Comparison of ENCODE assay signal across 8 cellular contexts in genomic region chr7:135801045-135801693, GRCh38. TPM values are rescaled to one million over a fixed set of nuclear protein-coding genes. Genes with fewer than 3 reads are reported as not detected.
DNase-seq lines count a peak whose midpoint lies in the region; ATAC-seq, FAIRE-seq and TF ChIP-seq lines count a peak whose summit lies in the region.

No MANE protein-coding gene starts in this region.

- TF ChIP-seq RAD21 in HepG2 (CRISPR knock-in tag; IDR thresholded peaks at IDR 0.05): peak; percentile 74; the same call in 1 of the 2 replicates

- BruUV-seq in HepG2 (replicated peaks; lab: Mats Ljungman, UMichigan): no TSS peak

- H3K4me2 ChIP-seq in GM23248 (ENCODE audit: unreplicated experiment): peak overlapping the region; percentile 54
- H3K4me2 ChIP-seq in HepG2 (ENCODE audit: low read depth, low read length): 0 out of 2 replicates have a peak overlapping the region, but pooled peaks have one; percentile 19

- no peaks in the 10 kb centered on the region for H3K27me3 ChIP-seq in GM23248 (replicated peaks; ENCODE audit: insufficient read depth)
- H3K27me3 ChIP-seq in HepG2 (ENCODE audit: control insufficient read depth in 1 of 2, insufficient read depth in 2 of 2, low read length in 2 of 2): peaks cover 0 to 3% of the 10 kb centered on the region in 2 experiments; a peak in 2 of 5 replicates
- H3K27me3 ChIP-seq in tibial artery: no peaks in the 10 kb centered on the region

- H3K9me2 ChIP-seq in GM23248 (ENCODE audit: insufficient read depth): no peaks in the 10 kb centered on the region

- DNase-seq in stimulated activated CD4-positive, alpha-beta T cell treated with anti-CD3 and anti-CD28 coated beads, Interleukin-2, amount 100 ng/mL, for 48 hours: peak; percentile 13 to 32
- no peak for DNase-seq in stimulated activated CD4-positive, alpha-beta T cell treated with anti-CD3 and anti-CD28 coated beads, Interleukin-12 subunit alpha, Interleukin-12 subunit beta, amount 100 ng/mL, for 4 hours
- DNase-seq in GM23248: peak; percentile 83
- DNase-seq in M059J (ENCODE audit: low read depth): peak; percentile 72
- peak; percentile 76 for DNase-seq in RPMI8226
- DNase-seq in coronary artery (ENCODE audit: low spot score): no peak
- peak; percentile 65 for DNase-seq in HepG2 (ENCODE audit: low spot score)
- no peak for DNase-seq in tibial artery

- intact Hi-C loops in HepG2 (cut with micrococcal nuclease; ENCODE audit: unreplicated experiment): loop anchor here (1.0 to 5.0 kb wide), 2 partner anchors 208 to 886 kb away; no protein-coding TSS in a partner anchor
- intact Hi-C loops in tibial artery (cut with DNase I; ENCODE audit: low total_unique reads): loop anchor here (5.0 kb wide), 1 partner anchor 206 kb away; no protein-coding TSS in a partner anchor

- H3K9me3 ChIP-seq in GM23248 (ENCODE audit: low read depth) (no peaks in the 10 kb centered on the region), HepG2 (ENCODE audit: low read length) (no peaks in the 10 kb centered on the region), tibial artery (no peaks in the 10 kb centered on the region)

- H3K4me3 ChIP-seq in GM23248 (0 out of 2 replicates have a peak overlapping the region, but pooled peaks have one; percentile 31), coronary artery (peak overlapping the region; percentile 57), HepG2 (replicated peaks in 1 of 3; ENCODE audit: insufficient read depth in 1 of 3, low read depth in 2 of 3, low read length in 3 of 3) (no peak overlapping the region), tibial artery (peak overlapping the region; percentile 5 to 17)

- H4K20me1 ChIP-seq in GM23248 (ENCODE audit: insufficient read depth): no peaks in the 10 kb centered on the region
- no peaks in the 10 kb centered on the region for H4K20me1 ChIP-seq in HepG2 (ENCODE audit: insufficient read depth, low read length)

- no peak overlapping the region for H3K27ac ChIP-seq in GM23248
- peak overlapping the region; percentile 54 to 68 for H3K27ac ChIP-seq in coronary artery
- no peak overlapping the region for H3K27ac ChIP-seq in HepG2 (ENCODE audit: extremely low read length, insufficient read depth, low read length)
- H3K27ac ChIP-seq in tibial artery: peak overlapping the region; percentile 36 to 46

- TF ChIP-seq EP300 in HepG2 (IDR thresholded peaks at IDR 0.05; ENCODE audit: low read depth in 2 of 2, low read length in 2 of 2) (no peak), HepG2 (CRISPR knock-in tag; IDR thresholded peaks at IDR 0.05; ENCODE audit: borderline replicate concordance) (no peak)

- no peaks in the 10 kb centered on the region; the same call in 1 of the 2 replicates for H3F3A ChIP-seq in GM23248 (ENCODE audit: insufficient read depth)

- peak; percentile 58 for TF ChIP-seq CTCF in coronary artery (IDR thresholded peaks at IDR 0.05)
- peak; percentile 90 for TF ChIP-seq CTCF in HepG2 (CRISPR knock-in tag; IDR thresholded peaks at IDR 0.05)
- TF ChIP-seq CTCF in tibial artery (IDR thresholded peaks at IDR 0.05): peak; percentile 76 to 77

- 16 to 24% methylated on average over 14 to 16 of the region's 16 CpGs for WGBS in GM23248 (ENCODE audit: low coverage in 1 of 2, low lambda C conversion rate in 2 of 2, missing lambda C conversion rate in 2 of 2), 2 experiments
- 31% methylated on average over 16 of the region's 16 CpGs for WGBS in HepG2 (ENCODE audit: low lambda C conversion rate)

- H3K79me2 ChIP-seq in GM23248 (ENCODE audit: insufficient read depth) (no peaks in the 10 kb centered on the region), HepG2 (ENCODE audit: insufficient read depth, low read length) (no peaks in the 10 kb centered on the region)

- FAIRE-seq in HepG2 (lab: Jason Lieb, UNC): peak; percentile 93

- peak overlapping the region; percentile 54 for H3K9ac ChIP-seq in GM23248
- H3K9ac ChIP-seq in HepG2 (ENCODE audit: insufficient read depth, low read depth, low read length): no peak overlapping the region

- H2AFZ ChIP-seq in GM23248 (peak overlapping the region; percentile 90), HepG2 (ENCODE audit: low read length) (no peak overlapping the region)

- in situ Hi-C loops in GM23248 (cut with MboI): loop anchor here (5.0 kb wide), 1 partner anchor 206 kb away; no protein-coding TSS in a partner anchor
- in situ Hi-C loops in HepG2 (cut with HindIII; ENCODE audit: extremely low pct_ligation_motif_present, low pct_unique_long_range_greater_than_20kb): loop anchor here (5.0 kb wide), 1 partner anchor 206 kb away; no protein-coding TSS in a partner anchor

- ATAC-seq in HepG2: peak; percentile 92

- no peak for TF ChIP-seq POLR2A in HepG2 (IDR thresholded peaks at IDR 0.05; ENCODE audit: insufficient read depth in 1 of 2, low read depth in 2 of 2, low read length in 2 of 2)

- H3K36me3 ChIP-seq in GM23248 (ENCODE audit: low read depth) (no peaks in the 10 kb centered on the region), HepG2 (replicated peaks in 1 of 2; ENCODE audit: control insufficient read depth in 1 of 2, insufficient read depth in 2 of 2, low read length in 2 of 2) (no peaks in the 10 kb centered on the region), tibial artery (no peaks in the 10 kb centered on the region)

- CTCF ChIA-PET in HepG2 (lab: Yijun Ruan, JAX; ENCODE audit: low intra/inter-chr PET ratio, low total read pairs): interaction anchor here (3.5 kb wide), 1 partner anchor 207 kb away, joined by 51 read pairs; no protein-coding TSS in a partner anchor

- POLR2A ChIA-PET in HepG2 (lab: Yijun Ruan, JAX): no interaction called here

- H3K4me1 ChIP-seq in GM23248 (ENCODE audit: insufficient read depth) (peaks cover 3% of the 10 kb centered on the region), HepG2 (ENCODE audit: insufficient read depth, low read length) (no peaks in the 10 kb centered on the region), tibial artery (peaks cover 0 to 24% (median 4%) of the 10 kb centered on the region in 4 donors)

TF ChIP-seq in HepG2, 621 proteins besides CTCF, POLR2A, EP300 and RAD21 (continues in another document):
- TF ChIP-seq FOXA1 (IDR thresholded peaks at IDR 0.05) (no peak), FOXA1 (CRISPR knock-in tag; IDR thresholded peaks at IDR 0.05) (peak; percentile 30; the same call in 1 of the 2 replicates), SMC3 (IDR thresholded peaks at IDR 0.05; ENCODE audit: low read length) (peak; percentile 88), NR2F2 (IDR thresholded peaks at IDR 0.05; ENCODE audit: borderline replicate concordance, low read depth) (peak; percentile 41; the same call in 1 of the 2 replicates), ONECUT2 (CRISPR knock-in tag; IDR thresholded peaks at IDR 0.05) (peak; percentile 70), CEBPG (CRISPR knock-in tag; IDR thresholded peaks at IDR 0.05) (0 out of 2 replicates have a peak, but pooled peaks have one; percentile 15), RXRB (CRISPR knock-in tag; IDR thresholded peaks at IDR 0.05; ENCODE audit: borderline replicate concordance) (peak; percentile 30; the same call in 1 of the 2 replicates), FOXA3 (CRISPR knock-in tag; IDR thresholded peaks at IDR 0.05) (peak; percentile 57), FOXK2 (IDR thresholded peaks at IDR 0.05) (no peak)
- TF ChIP-seq, protein P1, sequence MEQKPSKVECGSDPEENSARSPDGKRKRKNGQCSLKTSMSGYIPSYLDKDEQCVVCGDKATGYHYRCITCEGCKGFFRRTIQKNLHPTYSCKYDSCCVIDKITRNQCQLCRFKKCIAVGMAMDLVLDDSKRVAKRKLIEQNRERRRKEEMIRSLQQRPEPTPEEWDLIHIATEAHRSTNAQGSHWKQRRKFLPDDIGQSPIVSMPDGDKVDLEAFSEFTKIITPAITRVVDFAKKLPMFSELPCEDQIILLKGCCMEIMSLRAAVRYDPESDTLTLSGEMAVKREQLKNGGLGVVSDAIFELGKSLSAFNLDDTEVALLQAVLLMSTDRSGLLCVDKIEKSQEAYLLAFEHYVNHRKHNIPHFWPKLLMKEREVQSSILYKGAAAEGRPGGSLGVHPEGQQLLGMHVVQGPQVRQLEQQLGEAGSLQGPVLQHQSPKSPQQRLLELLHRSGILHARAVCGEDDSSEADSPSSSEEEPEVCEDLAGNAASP (CRISPR knock-in tag; IDR thresholded peaks at IDR 0.05; ENCODE audit: borderline replicate concordance): peak; percentile 49; the same call in 1 of the 2 replicates

RNA-seq across cellular contexts. Expression of gene FAM180A, which starts 52.6 kb away (rescaled TPM):
- total RNA-seq in GM23248 (2014; rRNA removed; shearing (Covaris generic)): 53.5 and 60.1 TPM in 2 replicates
- polyA plus RNA-seq in GM23248 (2016; fragmentation: Nextera tagmentation; extraction: Ambion mirVana) (50.3 and 52.5 TPM in 2 replicates), HepG2 (2011; rRNA removed) (not detected in 2 replicates)
- 1.9 and 3.4 TPM in 2 replicates for total RNA-seq in M059J (2014; rRNA removed; shearing (Covaris generic))
- not detected in 2 replicates for total RNA-seq in HepG2 (2016; rRNA removed; fragmentation: Illumina TruSeq; extraction: Trizol)
- total RNA-seq in HepG2 (2016; cell fraction: cytosol; rRNA removed; fragmentation: Illumina TruSeq; extraction: Trizol; ENCODE audit: low read depth): not detected in 2 replicates
- total RNA-seq in HepG2 (2016; cell fraction: insoluble cytoplasmic fraction; rRNA removed; fragmentation: Illumina TruSeq; extraction: Trizol): not detected in 2 replicates
- not detected in 2 replicates for total RNA-seq in HepG2 (2016; cell fraction: membrane; rRNA removed; fragmentation: Illumina TruSeq; extraction: Trizol)
- total RNA-seq in HepG2 (2016; cell fraction: nucleus; rRNA removed; fragmentation: Illumina TruSeq; extraction: Trizol): not detected in 2 replicates
- polyA plus RNA-seq in HepG2 (2011; cell fraction: cytosol; rRNA removed): not detected in 2 replicates
- polyA plus RNA-seq in HepG2 (2011; cell fraction: nucleus; rRNA removed): not detected in 2 replicates
- polyA plus RNA-seq in HepG2 (2012): not detected in 2 replicates
- polyA plus RNA-seq in HepG2 (2016; cell fraction: cytosol; fragmentation: Illumina TruSeq; extraction: Trizol; ENCODE audit: low read depth): not detected in 2 replicates
- polyA plus RNA-seq in HepG2 (2016; cell fraction: insoluble cytoplasmic fraction; fragmentation: Illumina TruSeq; extraction: Trizol; ENCODE audit: low read depth): not detected in 2 replicates
- not detected in 2 replicates for polyA plus RNA-seq in HepG2 (2016; cell fraction: membrane; fragmentation: Illumina TruSeq; extraction: Trizol; ENCODE audit: low read depth)
- not detected in 2 replicates for polyA plus RNA-seq in HepG2 (2016; cell fraction: nucleus; fragmentation: Illumina TruSeq; extraction: Trizol; ENCODE audit: insufficient read depth, low read depth)
- 0.14 TPM in 1 of 2 replicates, not detected in the other for polyA minus RNA-seq in HepG2 (2011; rRNA and poly(A)+ RNA removed; ENCODE audit: low replicate concordance)
- not detected in 2 replicates for polyA minus RNA-seq in HepG2 (2011; cell fraction: cytosol; rRNA and poly(A)+ RNA removed)
- not detected in 2 replicates for polyA minus RNA-seq in HepG2 (2011; cell fraction: nucleus; rRNA and poly(A)+ RNA removed)

Comparison
In these comparisons a context has a peak if more than half of its experiments do, and no peak if none do; other contexts are left out.
1. DNase-seq: peak in stimulated activated CD4-positive, alpha-beta T cell treated with anti-CD3 and anti-CD28 coated beads, Interleukin-2, amount 100 ng/mL, for 48 hours (2 of 2), GM23248 (single experiment), M059J (single experiment), RPMI8226 (single experiment) and HepG2 (single experiment); none in stimulated activated CD4-positive, alpha-beta T cell treated with anti-CD3 and anti-CD28 coated beads, Interleukin-12 subunit alpha, Interleukin-12 subunit beta, amount 100 ng/mL, for 4 hours (single experiment), coronary artery (single experiment) and tibial artery (0 of 2).
2. H3K27ac ChIP-seq: peak in coronary artery (2 of 2) and tibial artery (2 of 2); none in GM23248 (single experiment) and HepG2 (single experiment).
3. H3K4me3 ChIP-seq: peak in GM23248 (single experiment), coronary artery (single experiment) and tibial artery (2 of 2); none in HepG2 (0 of 3).
4. RNA of gene FAM180A, which starts 52.6 kb away (total RNA-seq): 53.5 to 60.1 TPM in GM23248; 1.9 to 3.4 TPM in M059J and not detected in HepG2; every median in the first group is over 10 times any median in the second.
5. Peak in every context shown above with its lines, with median percentiles within 50 percentile points of each other: CTCF ChIP-seq.